In the genomic region with DNA sequence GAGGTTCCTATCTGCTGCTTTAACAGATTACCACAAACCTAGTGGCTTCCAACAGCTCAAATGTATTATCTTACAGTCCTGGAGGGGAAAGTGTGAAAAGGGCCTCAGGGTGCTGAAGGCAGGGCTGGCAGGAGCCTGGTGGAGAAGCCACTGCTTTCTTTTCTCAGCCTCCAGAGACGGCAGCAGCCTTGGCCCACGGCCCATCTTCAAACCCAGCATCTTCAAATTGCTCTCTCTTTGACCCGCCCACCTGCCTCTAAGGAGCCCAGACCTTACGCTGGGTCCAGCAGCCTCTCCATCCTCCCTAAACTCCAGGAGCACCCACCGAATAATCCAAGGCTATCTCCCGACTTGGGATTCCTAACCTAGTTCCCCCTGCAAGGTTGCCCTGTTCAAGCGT, we compare ENCODE assay signal across 1 cellular context.
TF ChIP-seq lines count a peak whose summit lies in the region.

No MANE protein-coding gene starts in this region.

TF ChIP-seq in SK-N-SH treated with all-trans-retinoic acid at 6 μM for 48 hours, 23 proteins besides CTCF, POLR2A, EP300 and RAD21 (continued from another document):
- TF ChIP-seq, protein P1, sequence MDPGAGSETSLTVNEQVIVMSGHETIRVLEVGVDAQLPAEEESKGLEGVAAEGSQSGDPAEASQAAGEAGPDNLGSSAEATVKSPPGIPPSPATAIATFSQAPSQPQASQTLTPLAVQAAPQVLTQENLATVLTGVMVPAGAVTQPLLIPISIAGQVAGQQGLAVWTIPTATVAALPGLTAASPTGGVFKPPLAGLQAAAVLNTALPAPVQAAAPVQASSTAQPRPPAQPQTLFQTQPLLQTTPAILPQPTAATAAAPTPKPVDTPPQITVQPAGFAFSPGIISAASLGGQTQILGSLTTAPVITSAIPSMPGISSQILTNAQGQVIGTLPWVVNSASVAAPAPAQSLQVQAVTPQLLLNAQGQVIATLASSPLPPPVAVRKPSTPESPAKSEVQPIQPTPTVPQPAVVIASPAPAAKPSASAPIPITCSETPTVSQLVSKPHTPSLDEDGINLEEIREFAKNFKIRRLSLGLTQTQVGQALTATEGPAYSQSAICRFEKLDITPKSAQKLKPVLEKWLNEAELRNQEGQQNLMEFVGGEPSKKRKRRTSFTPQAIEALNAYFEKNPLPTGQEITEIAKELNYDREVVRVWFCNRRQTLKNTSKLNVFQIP (CRISPR knock-in tag; IDR thresholded peaks at IDR 0.05; ENCODE audit: borderline replicate concordance, low read depth): no peak
- TF ChIP-seq TOX (CRISPR knock-in tag; IDR thresholded peaks at IDR 0.05; ENCODE audit: borderline replicate concordance) (no peak), ZFP3 (CRISPR knock-in tag; IDR thresholded peaks at IDR 0.05) (no peak), ARNTL (CRISPR knock-in tag; IDR thresholded peaks at IDR 0.05; ENCODE audit: borderline replicate concordance, low read depth) (no peak)
- TF ChIP-seq, protein P2, sequence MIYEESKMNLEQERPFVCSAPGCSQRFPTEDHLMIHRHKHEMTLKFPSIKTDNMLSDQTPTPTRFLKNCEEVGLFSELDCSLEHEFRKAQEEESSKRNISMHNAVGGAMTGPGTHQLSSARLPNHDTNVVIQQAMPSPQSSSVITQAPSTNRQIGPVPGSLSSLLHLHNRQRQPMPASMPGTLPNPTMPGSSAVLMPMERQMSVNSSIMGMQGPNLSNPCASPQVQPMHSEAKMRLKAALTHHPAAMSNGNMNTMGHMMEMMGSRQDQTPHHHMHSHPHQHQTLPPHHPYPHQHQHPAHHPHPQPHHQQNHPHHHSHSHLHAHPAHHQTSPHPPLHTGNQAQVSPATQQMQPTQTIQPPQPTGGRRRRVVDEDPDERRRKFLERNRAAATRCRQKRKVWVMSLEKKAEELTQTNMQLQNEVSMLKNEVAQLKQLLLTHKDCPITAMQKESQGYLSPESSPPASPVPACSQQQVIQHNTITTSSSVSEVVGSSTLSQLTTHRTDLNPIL (CRISPR knock-in tag; IDR thresholded peaks at IDR 0.05; ENCODE audit: low read depth): no peak
